ENCODE assay signal across 25 cellular contexts in the genomic region with DNA sequence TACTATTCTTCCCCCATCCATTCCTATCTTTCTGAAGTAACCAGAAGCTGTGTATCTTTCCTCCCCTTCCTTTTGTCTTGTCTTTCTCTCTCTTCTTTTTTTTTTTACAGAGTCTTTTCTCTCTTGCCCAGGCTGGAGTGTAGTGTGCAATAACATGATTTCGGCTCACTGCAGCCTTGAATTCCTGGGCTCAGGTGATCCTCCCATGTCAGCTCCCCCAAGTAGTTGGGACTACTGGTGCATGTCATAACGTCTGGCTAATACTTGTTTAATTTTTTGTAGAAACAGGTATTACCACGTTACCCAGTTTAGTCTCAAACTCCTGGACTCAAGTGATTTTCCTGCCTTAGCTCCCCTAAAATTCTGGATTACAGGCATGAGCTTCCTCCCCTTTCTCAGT.
"Had no signal": no experiment of that assay in that cellular context is flagged by ENCODE, and none has a peak within 500 bp of the region (broad histone marks: within the 10 kb centered on the region; RNA-seq: fewer than 3 reads in every experiment).

No MANE protein-coding gene starts in this region.

- H3K27ac ChIP-seq: KMS-11, PC-9, RWPE1, SJCRH30, SK-N-MC had no signal

- DNase-seq: Karpas-422, MM.1S, MV-4-11, NCI-H1092, NCI-H1417 treated with DMSO at 0.1 percent for 48 hours, NCI-H1436 treated with DMSO at 0.1 percent for 48 hours, NCI-H187 treated with DMSO at 0.1 percent for 48 hours, NCI-H2081, NCI-H2227 treated with DMSO at 0.1 percent for 48 hours, NCI-H345, NCI-H446, NCI-H510A treated with DMSO at 0.1 percent for 48 hours, NCI-H524 treated with DMSO at 0.1 percent for 48 hours, NCI-H526 treated with DMSO at 0.1 percent for 48 hours, PC-9, SHP77, SIG-M5, SJCRH30 had no signal

- H3K9ac ChIP-seq: KMS-11 had no signal

- FAIRE-seq: RCC 7860 had no signal

- H2AFZ ChIP-seq: PC-9 had no signal

- H3K4me1 ChIP-seq: SJCRH30 had no signal

- H3K4me3 ChIP-seq: PC-9, SJCRH30, SK-N-MC had no signal

- H3K27me3 ChIP-seq: SJCRH30 had no signal

- ATAC-seq: Panc1, Right ventricle myocardium inferior, SK-N-SH treated with all-trans-retinoic acid at 6 μM for 48 hours had no signal

- H3K4me2 ChIP-seq: KMS-11, PC-9 had no signal

- H3K36me3 ChIP-seq: SJCRH30 had no signal
